8 cellular contexts compared by ENCODE assay signal in genomic region chr19:4057913-4058695, GRCh38. TPM values are rescaled to one million over a fixed set of nuclear protein-coding genes. Genes with fewer than 3 reads are reported as not detected.
DNase-seq lines count a peak whose midpoint lies in the region; ATAC-seq and TF ChIP-seq lines count a peak whose summit lies in the region.

No MANE protein-coding gene starts in this region.

- H3K4me3 ChIP-seq in fibroblast of mammary gland (ENCODE audit: control insufficient read depth, low read depth, low read length): peak overlapping the region; percentile 3
- no peak overlapping the region for H3K4me3 ChIP-seq in aorta (ENCODE audit: low read length in 2 of 2)

- H3K27me3 ChIP-seq in aorta (ENCODE audit: control insufficient read depth in 1 of 2, insufficient read depth in 2 of 2, low read length in 1 of 2): no peaks in the 10 kb centered on the region

- H3K36me3 ChIP-seq in aorta (ENCODE audit: control insufficient read depth in 1 of 2, insufficient read depth in 2 of 2, low read length in 1 of 2): peaks cover 2 to 10% of the 10 kb centered on the region in 2 donors

- peak; percentile 72 for ATAC-seq in omental fat pad (ENCODE audit: low FRiP score)
- peak; percentile 87 for ATAC-seq in aorta (ENCODE audit: low FRiP score)
- no peak for ATAC-seq in GM21515 (IDR thresholded peaks at IDR 0.05; ENCODE audit: unreplicated experiment)

- DNase-seq in activated CD4-positive, alpha-beta T cell treated with anti-CD3 and anti-CD28 coated beads for 4 hours: peak; percentile 64 to 65
- DNase-seq in activated CD4-positive, alpha-beta T cell treated with anti-CD3 and anti-CD28 coated beads for 1 hour: no peak
- DNase-seq in activated T-cell treated with anti-CD3 and anti-CD28 coated beads for 24 hours (ENCODE audit: low read depth) (peak; percentile 51), fibroblast of mammary gland (ENCODE audit: low read depth) (peak; percentile 94), omental fat pad (ENCODE audit: low spot score) (peak; percentile 79), aorta (peak; percentile 94 to 97), COLO668 (lab: John Stamatoyannopoulos, UW; ENCODE audit: unreplicated experiment) (no peak)

- peak overlapping the region; percentile 57 to 70 for H3K27ac ChIP-seq in aorta (ENCODE audit: low read depth in 1 of 2, low read length in 2 of 2)

- no peaks in the 10 kb centered on the region for H3K4me1 ChIP-seq in aorta (ENCODE audit: control insufficient read depth in 1 of 2, insufficient read depth in 2 of 2, low read length in 2 of 2)

- intact Hi-C loops in aorta (cut with DNase I): loop anchor here in 1 of 2 donors (5.0 kb wide), 2 partner anchors 51 to 1791 kb away; partner anchors contain the start of gene PIAS4

- WGBS in aorta, 2 donors: 35 to 37% methylated on average over 23 of the region's 23 CpGs

- TF ChIP-seq CTCF in fibroblast of mammary gland (conservative IDR thresholded peaks at IDR 0.05; ENCODE audit: control insufficient read depth, insufficient read depth, low read depth, low read length): peak; percentile 8
- TF ChIP-seq CTCF in omental fat pad (IDR thresholded peaks at IDR 0.05): peak in 1 of 3 donors; percentile 12

- no peaks in the 10 kb centered on the region for H3K9me3 ChIP-seq in aorta (ENCODE audit: control insufficient read depth, low read length)

RNA-seq across cellular contexts. Expression of gene ZBTB7A, which starts 8.6 kb away (rescaled TPM):
- total RNA-seq in omental fat pad (10 to 100 TPM; 33.3 to 53.3 (median 38.4) TPM), aorta (10 to 100 TPM; 50.4 to 53.9 TPM)
- 10 to 100 TPM in 1 of 2 donors, 1 to 10 TPM in 1; 7.8 to 14.5 TPM for polyA plus RNA-seq in aorta

RNA-seq across cellular contexts. Expression of gene PIAS4, which starts 50.6 kb away (rescaled TPM):
- total RNA-seq in omental fat pad (10 to 100 TPM; 10.6 to 21.6 (median 11.2) TPM), aorta (10 to 100 TPM; 14.9 to 20.3 TPM)
- polyA plus RNA-seq in aorta: 10 to 100 TPM in 1 of 2 donors, 1 to 10 TPM in 1; 6.5 to 16.8 TPM

Comparison
In these comparisons a context has a peak if more than half of its experiments do, and no peak if none do; other contexts are left out.
1. DNase-seq: peak in activated CD4-positive, alpha-beta T cell treated with anti-CD3 and anti-CD28 coated beads for 4 hours (2 of 2), activated T-cell treated with anti-CD3 and anti-CD28 coated beads for 24 hours (single experiment), fibroblast of mammary gland (single experiment), omental fat pad (single experiment) and aorta (2 of 2); none in activated CD4-positive, alpha-beta T cell treated with anti-CD3 and anti-CD28 coated beads for 1 hour (single experiment) and COLO668 (single experiment).